Comparison of ENCODE assay signal across 19 cellular contexts in the genomic region with DNA sequence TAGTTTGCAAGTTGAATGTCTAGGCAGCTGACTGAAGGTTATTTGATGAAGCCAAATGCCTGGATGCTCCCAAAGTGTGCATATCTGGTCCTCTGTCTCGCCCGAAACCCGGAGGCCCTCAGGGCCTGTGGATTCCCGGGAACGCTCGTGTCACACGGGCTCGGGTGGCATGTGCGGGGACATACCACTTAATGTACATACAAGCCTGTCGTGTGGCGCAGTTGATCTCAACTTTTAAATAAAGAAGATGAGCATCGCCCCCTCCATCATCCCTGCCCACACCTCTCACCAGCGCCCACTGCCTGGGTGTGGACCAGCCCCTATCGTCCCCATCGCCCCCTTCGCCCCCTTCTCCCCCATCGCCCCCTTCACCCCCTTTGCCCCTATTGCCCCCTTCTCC. TPM values are rescaled to one million over a fixed set of nuclear protein-coding genes. Genes with fewer than 3 reads are reported as not detected.
DNase-seq lines count a peak whose midpoint lies in the region; ATAC-seq and TF ChIP-seq lines count a peak whose summit lies in the region.
"Had no signal": no experiment of that assay in that cellular context is flagged by ENCODE, and none has a peak within 500 bp of the region (broad histone marks: within the 10 kb centered on the region; RNA-seq: fewer than 3 reads in every experiment).

No MANE protein-coding gene starts in this region.

- H3K4me1 ChIP-seq in body of pancreas (peaks cover 74% of the 10 kb centered on the region), thyroid gland (peaks cover 22 to 59% of the 10 kb centered on the region in 2 donors)

- intact Hi-C loops in body of pancreas (cut with DNase I): no loop called here
- intact Hi-C loops in thyroid gland (cut with DNase I): no loop called here

- no peaks in the 10 kb centered on the region for H3K27me3 ChIP-seq in body of pancreas
- no peaks in the 10 kb centered on the region for H3K27me3 ChIP-seq in thyroid gland
- H3K27me3 ChIP-seq: breast epithelium, suprapubic skin had no signal

- H3K27me3 Mint-ChIP-seq in HFFc6 (ENCODE audit: insufficient read depth): peaks cover 2% of the 10 kb centered on the region; the same call in 1 of the 2 replicates
- no peaks in the 10 kb centered on the region for H3K27me3 Mint-ChIP-seq in mesothelial cell of epicardium (ENCODE audit: low read depth)
- H3K27me3 Mint-ChIP-seq: dendritic cell treated with granulocyte-macrophage colony-stimulating factor and Interleukin-4, amounts not matched to agents 40 ng/mL and 50 ng/mL, for 4 days had no signal

- no peaks in the 10 kb centered on the region for H3K9me3 Mint-ChIP-seq in HFFc6
- no peaks in the 10 kb centered on the region for H3K9me3 Mint-ChIP-seq in mesothelial cell of epicardium
- H3K9me3 Mint-ChIP-seq: activated T-helper 2 cell treated with anti-CD3 and anti-CD28 coated beads, Interferon-gamma antibody, Interleukin-2, Interleukin-4, amounts not matched to agents 10 μg/mL and 5 μg/mL and 100 μg/mL, durations not matched to agents 14 hours and 24 hours and 36 hours; dendritic cell treated with granulocyte-macrophage colony-stimulating factor and Interleukin-4, amounts not matched to agents 40 ng/mL and 50 ng/mL, for 4 days had no signal

- H3K4me3 Mint-ChIP-seq in HFFc6 (0 out of 2 replicates have a peak overlapping the region, but pooled peaks have one; percentile 15), mesothelial cell of epicardium (no peak overlapping the region)
- H3K4me3 Mint-ChIP-seq: dendritic cell treated with granulocyte-macrophage colony-stimulating factor and Interleukin-4, amounts not matched to agents 40 ng/mL and 50 ng/mL, for 4 days had no signal

- ATAC-seq in body of pancreas (no peak), HG03025 (IDR thresholded peaks at IDR 0.05; ENCODE audit: low FRiP score, unreplicated experiment) (no peak)

- no peak for TF ChIP-seq POLR2A in body of pancreas (IDR thresholded peaks at IDR 0.05)
- no peak for TF ChIP-seq POLR2A in thyroid gland (IDR thresholded peaks at IDR 0.05)

- DNase-seq in HFFc6 (no peak), body of pancreas (no peak), mesothelial cell of epicardium (ENCODE audit: low spot score in 2 of 2, unreplicated experiment in 2 of 2) (no peak), thyroid gland (no peak), HuH-7 (ENCODE audit: low spot score) (no peak)
- no peak for DNase-seq in activated effector memory CD4-positive, alpha-beta T cell treated with anti-CD3 and anti-CD28 coated beads, Interleukin-2, amount 50 U/mL, for 16 hours
- DNase-seq: activated CD4-positive, alpha-beta T cell treated with anti-CD3 and anti-CD28 coated beads for 48 hours; KBM-7; NCI-H146; NCI-H526 treated with DMSO at 0.1 percent for 48 hours; occipital lobe; retina; SHP77 treated with DMSO at 0.1 percent for 48 hours had no signal

- H3K27ac ChIP-seq in body of pancreas: peak overlapping the region in 3 of 4 donors; percentile 87 to 93 (median 87)
- H3K27ac ChIP-seq in thyroid gland: peak overlapping the region in 2 of 3 donors; percentile 4 to 71
- H3K27ac ChIP-seq: breast epithelium, epithelial cell of prostate, suprapubic skin had no signal

- H3K36me3 ChIP-seq in body of pancreas (replicated peaks in 1 of 2; ENCODE audit: insufficient read depth in 1 of 2, low read depth in 2 of 2) (no peaks in the 10 kb centered on the region), thyroid gland (no peaks in the 10 kb centered on the region)
- H3K36me3 ChIP-seq: breast epithelium had no signal

- H3K36me3 Mint-ChIP-seq in HFFc6 (ENCODE audit: low read depth): no peaks in the 10 kb centered on the region
- peaks cover 3% of the 10 kb centered on the region for H3K36me3 Mint-ChIP-seq in mesothelial cell of epicardium

- TF ChIP-seq CTCF in HFFc6 (IDR thresholded peaks at IDR 0.05) (no peak), body of pancreas (IDR thresholded peaks at IDR 0.05) (no peak), mesothelial cell of epicardium (IDR thresholded peaks at IDR 0.05; ENCODE audit: unreplicated experiment) (no peak), thyroid gland (IDR thresholded peaks at IDR 0.05) (no peak)

- WGBS in body of pancreas, 2 donors: 93 to 94% methylated on average over 17 of the region's 17 CpGs
- WGBS in thyroid gland, 2 donors: 93 to 97% methylated on average over 17 of the region's 17 CpGs

- H3K9me3 ChIP-seq in body of pancreas (no peaks in the 10 kb centered on the region), thyroid gland (no peaks in the 10 kb centered on the region)
- H3K9me3 ChIP-seq: breast epithelium, suprapubic skin had no signal

- no peak overlapping the region for H3K4me3 ChIP-seq in body of pancreas
- H3K4me3 ChIP-seq in thyroid gland (replicated peaks in 1 of 3): no peak overlapping the region
- H3K4me3 ChIP-seq: breast epithelium, suprapubic skin had no signal

- H3K27ac Mint-ChIP-seq in HFFc6: peak overlapping the region; percentile 73; the same call in 1 of the 2 replicates
- peak overlapping the region; percentile 99 for H3K27ac Mint-ChIP-seq in mesothelial cell of epicardium
- H3K27ac Mint-ChIP-seq: activated T-helper 2 cell treated with anti-CD3 and anti-CD28 coated beads, Interferon-gamma antibody, Interleukin-2, Interleukin-4, amounts not matched to agents 10 μg/mL and 5 μg/mL and 100 μg/mL, durations not matched to agents 14 hours and 24 hours and 36 hours; dendritic cell treated with granulocyte-macrophage colony-stimulating factor and Interleukin-4, amounts not matched to agents 40 ng/mL and 50 ng/mL, for 4 days had no signal

- H3K4me1 Mint-ChIP-seq in HFFc6 (ENCODE audit: low read depth): peaks cover 42% of the 10 kb centered on the region
- H3K4me1 Mint-ChIP-seq in mesothelial cell of epicardium: peaks cover 62% of the 10 kb centered on the region

RNA-seq across cellular contexts. Expression of gene ATP11A, which starts 33.9 kb away (rescaled TPM):
- total RNA-seq in HFFc6 (2021; fragmentation: NEBNext Ultra II Directional; extraction: Animal tissue kit (Norgen Biotek cat#: 25700)): 10 to 100 TPM in 2 of 6 experiments, 1 to 10 TPM in 4; 4.3 to 29.9 (median 6.5) TPM
- total RNA-seq in body of pancreas: 10 to 100 TPM; 24.1 to 33.9 TPM
- 107 to 114 TPM (median 112 TPM) in 3 replicates for total RNA-seq in mesothelial cell of epicardium
- 10 to 100 TPM; 32.1 to 83.6 (median 46.2) TPM for total RNA-seq in thyroid gland
